Comparison of ENCODE assay signal across 9 cellular contexts in genomic region chr7:115748123-115748738, GRCh38.
A peak's percentile ranks its signal among the peaks of the same experiment; 100 is the strongest.
DNase-seq lines count a peak whose midpoint lies in the region; ATAC-seq and TF ChIP-seq lines count a peak whose summit lies in the region.
"Had no signal": no experiment of that assay in that cellular context is flagged by ENCODE, and none has a peak within 500 bp of the region (broad histone marks: within the 10 kb centered on the region; RNA-seq: fewer than 3 reads in every experiment).

No MANE protein-coding gene starts in this region.

- H3K4me3 ChIP-seq in GM12865 (ENCODE audit: low read depth, low read length), result no peak overlapping the region
- no peak overlapping the region for H3K4me3 ChIP-seq in body of pancreas
- H3K4me3 ChIP-seq in osteoblast (ENCODE audit: insufficient read depth, low read length), result no peak overlapping the region
- H3K4me3 ChIP-seq: SK-N-MC had no signal

- ATAC-seq in body of pancreas (no peak), HG03045 (IDR thresholded peaks at IDR 0.05; ENCODE audit: unreplicated experiment) (no peak)

- no peak overlapping the region for H3K4me2 ChIP-seq in osteoblast (ENCODE audit: insufficient read depth, low read length)

- H3K4me1 ChIP-seq in body of pancreas (no peaks in the 10 kb centered on the region), osteoblast (ENCODE audit: insufficient read depth, low read length) (no peaks in the 10 kb centered on the region)

- 40 to 42% methylated on average over 5 of the region's 5 CpGs for WGBS in body of pancreas, 2 donors

- H3K27ac ChIP-seq in body of pancreas (no peak overlapping the region), osteoblast (ENCODE audit: low read depth, low read length) (no peak overlapping the region)

- intact Hi-C loops in body of pancreas (cut with DNase I), result no loop called here

- TF ChIP-seq POLR2A in body of pancreas (IDR thresholded peaks at IDR 0.05), result no peak

- DNase-seq in GM12865 (ENCODE audit: low read depth), result peak; percentile 37
- peak; percentile 29 for DNase-seq in NAMALWA (ENCODE audit: low spot score)
- no peak for DNase-seq in body of pancreas
- DNase-seq in osteoblast (ENCODE audit: insufficient read length, low spot score, missing footprints), result no peak
- DNase-seq in SKM-1 treated with dmso at 0.1 percent for 144 hours (lab: John Stamatoyannopoulos, UW; ENCODE audit: unreplicated experiment), result no peak
- no peak for DNase-seq in AML-193 (lab: John Stamatoyannopoulos, UW)
- DNase-seq: stimulated activated CD4-positive, alpha-beta T cell treated with anti-CD3 and anti-CD28 coated beads, Interleukin-15, amount 100 ng/mL, for 24 hours had no signal

- peak; percentile 30 for TF ChIP-seq CTCF in GM12865 (IDR thresholded peaks at IDR 0.05; ENCODE audit: insufficient read depth, low read depth, low read length, missing control alignments)
- peak in 5 of 7 experiments; percentile 13 to 39 (median 26) for TF ChIP-seq CTCF in body of pancreas (IDR thresholded peaks at IDR 0.05)
- TF ChIP-seq CTCF in osteoblast (IDR thresholded peaks at IDR 0.05; ENCODE audit: extremely low read depth, low read depth, low read length), result peak; percentile 43

- H3K36me3 ChIP-seq in body of pancreas (replicated peaks in 1 of 2; ENCODE audit: insufficient read depth in 1 of 2, low read depth in 2 of 2), result no peaks in the 10 kb centered on the region
- no peaks in the 10 kb centered on the region for H3K36me3 ChIP-seq in osteoblast (ENCODE audit: insufficient read depth, low read length)

- H3K27me3 ChIP-seq in body of pancreas (no peaks in the 10 kb centered on the region), osteoblast (ENCODE audit: insufficient read depth, low read length) (no peaks in the 10 kb centered on the region)

- H2AFZ ChIP-seq in osteoblast (ENCODE audit: low read length), result no peak overlapping the region

- no peaks in the 10 kb centered on the region for H4K20me1 ChIP-seq in osteoblast (ENCODE audit: insufficient read depth, low read length)

- no peaks in the 10 kb centered on the region for H3K79me2 ChIP-seq in osteoblast (ENCODE audit: insufficient read depth, low read length)

- H3K9me3 ChIP-seq in body of pancreas, result no peaks in the 10 kb centered on the region
- no peaks in the 10 kb centered on the region for H3K9me3 ChIP-seq in osteoblast (ENCODE audit: low read depth, low read length)

Comparison
In these comparisons a context has a peak if more than half of its experiments do, and no peak if none do; other contexts are left out.
1. DNase-seq: peak in GM12865 (single experiment) and NAMALWA (single experiment); none in body of pancreas (0 of 4), osteoblast (single experiment), SKM-1 treated with dmso at 0.1 percent for 144 hours (single experiment) and AML-193 (0 of 2).
2. Peak in every context shown above with its lines, with median percentiles within 50 percentile points of each other: CTCF ChIP-seq.